In genomic region chr5:131373265-131373664, GRCh38 we compare ENCODE assay signal across 1 cellular context.
TF ChIP-seq lines count a peak whose summit lies in the region.

No MANE protein-coding gene starts in this region.

TF ChIP-seq in GM12878, 131 proteins besides CTCF, POLR2A, EP300 and RAD21 (continued from another document):
- TF ChIP-seq, protein P1, sequence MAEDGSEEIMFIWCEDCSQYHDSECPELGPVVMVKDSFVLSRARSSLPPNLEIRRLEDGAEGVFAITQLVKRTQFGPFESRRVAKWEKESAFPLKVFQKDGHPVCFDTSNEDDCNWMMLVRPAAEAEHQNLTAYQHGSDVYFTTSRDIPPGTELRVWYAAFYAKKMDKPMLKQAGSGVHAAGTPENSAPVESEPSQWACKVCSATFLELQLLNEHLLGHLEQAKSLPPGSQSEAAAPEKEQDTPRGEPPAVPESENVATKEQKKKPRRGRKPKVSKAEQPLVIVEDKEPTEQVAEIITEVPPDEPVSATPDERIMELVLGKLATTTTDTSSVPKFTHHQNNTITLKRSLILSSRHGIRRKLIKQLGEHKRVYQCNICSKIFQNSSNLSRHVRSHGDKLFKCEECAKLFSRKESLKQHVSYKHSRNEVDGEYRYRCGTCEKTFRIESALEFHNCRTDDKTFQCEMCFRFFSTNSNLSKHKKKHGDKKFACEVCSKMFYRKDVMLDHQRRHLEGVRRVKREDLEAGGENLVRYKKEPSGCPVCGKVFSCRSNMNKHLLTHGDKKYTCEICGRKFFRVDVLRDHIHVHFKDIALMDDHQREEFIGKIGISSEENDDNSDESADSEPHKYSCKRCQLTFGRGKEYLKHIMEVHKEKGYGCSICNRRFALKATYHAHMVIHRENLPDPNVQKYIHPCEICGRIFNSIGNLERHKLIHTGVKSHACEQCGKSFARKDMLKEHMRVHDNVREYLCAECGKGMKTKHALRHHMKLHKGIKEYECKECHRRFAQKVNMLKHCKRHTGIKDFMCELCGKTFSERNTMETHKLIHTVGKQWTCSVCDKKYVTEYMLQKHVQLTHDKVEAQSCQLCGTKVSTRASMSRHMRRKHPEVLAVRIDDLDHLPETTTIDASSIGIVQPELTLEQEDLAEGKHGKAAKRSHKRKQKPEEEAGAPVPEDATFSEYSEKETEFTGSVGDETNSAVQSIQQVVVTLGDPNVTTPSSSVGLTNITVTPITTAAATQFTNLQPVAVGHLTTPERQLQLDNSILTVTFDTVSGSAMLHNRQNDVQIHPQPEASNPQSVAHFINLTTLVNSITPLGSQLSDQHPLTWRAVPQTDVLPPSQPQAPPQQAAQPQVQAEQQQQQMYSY (CRISPR knock-in tag; IDR thresholded peaks at IDR 0.05): no peak
